Comparison of ENCODE assay signal across 8 cellular contexts in genomic region chr2:87455850-87456249, GRCh38.
DNase-seq lines count a peak whose midpoint lies in the region; ATAC-seq, FAIRE-seq and TF ChIP-seq lines count a peak whose summit lies in the region.
"Not testable (repeated sequence)": the region's sequence is repeated elsewhere in the genome, so short reads cannot be mapped to it uniquely, and the experiment has no call there.

No MANE protein-coding gene starts in this region.

- not testable (repeated sequence) for H3K27me3 ChIP-seq in tibial artery

- not testable (repeated sequence) for H3K9me3 Mint-ChIP-seq in T-cell; natural killer cell treated with Interleukin-12 subunit alpha and Interleukin-12 subunit beta and Interleukin-15 and Interleukin-18, amount 100 ng/mL, for 72 hours

- H3K27ac Mint-ChIP-seq in T-cell: not testable (repeated sequence)
- H3K27ac Mint-ChIP-seq in natural killer cell treated with Interleukin-12 subunit alpha and Interleukin-12 subunit beta and Interleukin-15 and Interleukin-18, amount 100 ng/mL, for 72 hours: peak overlapping the region; percentile 90 to 91

- in situ Hi-C loops in astrocyte of the cerebellum (cut with HindIII; ENCODE audit: low sequenced_read_pairs): not testable (repeated sequence)

- peaks cover 0 to 31% (median 0%) of the 10 kb centered on the region in 3 donors for H3K4me1 Mint-ChIP-seq in T-cell
- H3K4me1 Mint-ChIP-seq in natural killer cell treated with Interleukin-12 subunit alpha and Interleukin-12 subunit beta and Interleukin-15 and Interleukin-18, amount 100 ng/mL, for 72 hours (ENCODE audit: low read depth in 2 of 2): peaks cover 13 to 17% of the 10 kb centered on the region in 2 donors

- intact Hi-C loops in Right ventricle myocardium superior (cut with DNase I); tibial artery (cut with DNase I; ENCODE audit: low total_unique reads): not testable (repeated sequence)

- H3K4me1 ChIP-seq in tibial artery: peaks cover 0 to 25% (median 10%) of the 10 kb centered on the region in 4 donors

- CTCF ChIA-PET in T-cell (lab: Charles Lee): not testable (repeated sequence)

- DNase-seq in GM18507 (ENCODE audit: extremely low spot score, insufficient read length, low read depth); astrocyte of the cerebellum (ENCODE audit: low read depth); tibial artery: not testable (repeated sequence)
- peak in 5 of 34 experiments; percentile 12 to 29 (median 24) for DNase-seq in T-cell
- peak; percentile 46 for DNase-seq in Right ventricle myocardium superior
- peak; percentile 64 for DNase-seq in natural killer cell treated with Interleukin-12 subunit alpha and Interleukin-12 subunit beta and Interleukin-15 and Interleukin-18, amount 100 ng/mL, for 72 hours (ENCODE audit: low spot score)

- H3K9me3 ChIP-seq in tibial artery: not testable (repeated sequence)

- FAIRE-seq in GM18507 (lab: Jason Lieb, UNC): peak; percentile 46

- H3K36me3 Mint-ChIP-seq in T-cell; natural killer cell treated with Interleukin-12 subunit alpha and Interleukin-12 subunit beta and Interleukin-15 and Interleukin-18, amount 100 ng/mL, for 72 hours: not testable (repeated sequence)

- peak overlapping the region in 2 of 3 donors; percentile 53 to 72 for H3K4me3 Mint-ChIP-seq in T-cell
- peak overlapping the region; percentile 84 for H3K4me3 Mint-ChIP-seq in natural killer cell treated with Interleukin-12 subunit alpha and Interleukin-12 subunit beta and Interleukin-15 and Interleukin-18, amount 100 ng/mL, for 72 hours

- POLR2A ChIA-PET in T-cell (lab: Charles Lee): not testable (repeated sequence)

- ATAC-seq in GM21786 (IDR thresholded peaks at IDR 0.05; ENCODE audit: unreplicated experiment) (peak; percentile 33), HG03280 (IDR thresholded peaks at IDR 0.05; ENCODE audit: unreplicated experiment) (peak; percentile 31), T-cell (replicated peaks in 1 of 4) (peak; percentile 38 to 60 (median 56)), Right ventricle myocardium superior (ENCODE audit: poor library complexity) (peak; percentile 60)
- ATAC-seq in natural killer cell treated with Interleukin-12 subunit alpha and Interleukin-12 subunit beta and Interleukin-15 and Interleukin-18, amount 100 ng/mL, for 72 hours: peak; percentile 64 to 68

- H3K4me3 ChIP-seq in astrocyte of the cerebellum (ENCODE audit: low read depth, low read length): peak overlapping the region; percentile 45
- H3K4me3 ChIP-seq in tibial artery: peak overlapping the region; percentile 48

- H3K36me3 ChIP-seq in tibial artery: not testable (repeated sequence)

- TF ChIP-seq CTCF in astrocyte of the cerebellum (IDR thresholded peaks at IDR 0.05; ENCODE audit: low read depth, low read length, missing control alignments); tibial artery (IDR thresholded peaks at IDR 0.05): not testable (repeated sequence)

- H3K27me3 Mint-ChIP-seq in T-cell; natural killer cell treated with Interleukin-12 subunit alpha and Interleukin-12 subunit beta and Interleukin-15 and Interleukin-18, amount 100 ng/mL, for 72 hours: not testable (repeated sequence)

- peak overlapping the region in 1 of 2 donors; percentile 65 for H3K27ac ChIP-seq in tibial artery
